Comparison of ENCODE assay signal across 20 cellular contexts in genomic region chr2:26130763-26131162, GRCh38. TPM values are rescaled to one million over a fixed set of nuclear protein-coding genes. Genes with fewer than 3 reads are reported as not detected.
DNase-seq lines count a peak whose midpoint lies in the region; ATAC-seq, FAIRE-seq and TF ChIP-seq lines count a peak whose summit lies in the region.
"Had no signal": no experiment of that assay in that cellular context is flagged by ENCODE, and none has a peak within 500 bp of the region (broad histone marks: within the 10 kb centered on the region; RNA-seq: fewer than 3 reads in every experiment).

No MANE protein-coding gene starts in this region.

- H3K27me3 Mint-ChIP-seq in activated naive CD8-positive, alpha-beta T cell treated with anti-CD3 and anti-CD28 coated beads, Interleukin-2, amount 10 ng/mL, durations not matched to agents 7 days and 5 days = no peaks in the 10 kb centered on the region
- H3K27me3 Mint-ChIP-seq in activated naive CD8-positive, alpha-beta T cell treated with anti-CD3 and anti-CD28 coated beads for 36 hours = no peaks in the 10 kb centered on the region

- SMC1A ChIA-PET in GM12878 (lab: Charles Lee; ENCODE audit: uncharacterized antibody, unreplicated experiment) = no interaction called here

- DNase-seq in activated naive CD8-positive, alpha-beta T cell treated with anti-CD3 and anti-CD28 coated beads, Interleukin-2, amount 10 ng/mL, durations not matched to agents 7 days and 5 days = no peak
- no peak for DNase-seq in activated naive CD8-positive, alpha-beta T cell treated with anti-CD3 and anti-CD28 coated beads for 36 hours
- DNase-seq in MM.1S (peak; percentile 13), GM12878 (ENCODE audit: low read depth, low spot score) (no peak), posterior cingulate gyrus (no peak), suprapubic skin (ENCODE audit: low spot score in 2 of 2) (no peak)
- DNase-seq: ACHN, AML-193, Calu3, DMS53, HCEC 1CT, NCI-H1417 treated with DMSO at 0.1 percent for 48 hours, NCI-H2029, NCI-H2171, NCI-H446, NCI-H69, SHP77 treated with DMSO at 0.1 percent for 48 hours had no signal

- H3K4me1 Mint-ChIP-seq in activated naive CD8-positive, alpha-beta T cell treated with anti-CD3 and anti-CD28 coated beads, Interleukin-2, amount 10 ng/mL, durations not matched to agents 7 days and 5 days = peaks cover 13% of the 10 kb centered on the region
- peaks cover 12% of the 10 kb centered on the region for H3K4me1 Mint-ChIP-seq in activated naive CD8-positive, alpha-beta T cell treated with anti-CD3 and anti-CD28 coated beads for 36 hours
- H3K4me1 Mint-ChIP-seq: CD14-positive monocyte had no signal

- no peaks in the 10 kb centered on the region for H3K9me3 Mint-ChIP-seq in activated naive CD8-positive, alpha-beta T cell treated with anti-CD3 and anti-CD28 coated beads, Interleukin-2, amount 10 ng/mL, durations not matched to agents 7 days and 5 days
- no peaks in the 10 kb centered on the region for H3K9me3 Mint-ChIP-seq in activated naive CD8-positive, alpha-beta T cell treated with anti-CD3 and anti-CD28 coated beads for 36 hours
- H3K9me3 Mint-ChIP-seq: CD14-positive monocyte had no signal

- intact Hi-C loops in GM12878 (cut with micrococcal nuclease; ENCODE audit: unreplicated experiment) (no loop called here), posterior cingulate gyrus (cut with DNase I) (no loop called here)

- no TSS peak for BruUV-seq in GM12878 (replicated peaks; lab: Mats Ljungman, UMichigan)

- no peak for FAIRE-seq in GM12878 (lab: Jason Lieb, UNC)
- FAIRE-seq: K562 had no signal

- H3K4me3 ChIP-seq in MM.1S (ENCODE audit: low read length) = no peak overlapping the region
- no peak overlapping the region for H3K4me3 ChIP-seq in GM12878
- H3K4me3 ChIP-seq in suprapubic skin = no peak overlapping the region
- H3K4me3 ChIP-seq: K562 had no signal

- no peaks in the 10 kb centered on the region for H3K4me1 ChIP-seq in MM.1S (ENCODE audit: low read length)
- H3K4me1 ChIP-seq in GM12878 (ENCODE audit: control insufficient read depth, insufficient read depth, low read length) = no peaks in the 10 kb centered on the region
- no peaks in the 10 kb centered on the region for H3K4me1 ChIP-seq in suprapubic skin

- peak; percentile 60 for ATAC-seq in activated naive CD8-positive, alpha-beta T cell treated with anti-CD3 and anti-CD28 coated beads, Interleukin-2, amount 10 ng/mL, durations not matched to agents 7 days and 5 days (ENCODE audit: low read depth)
- ATAC-seq in GM12878 (no peak), GM18498 (IDR thresholded peaks at IDR 0.05; ENCODE audit: unreplicated experiment) (no peak)
- ATAC-seq: K562 had no signal

- TF ChIP-seq CTCF in MM.1S (IDR thresholded peaks at IDR 0.05; ENCODE audit: low read length) = no peak
- TF ChIP-seq CTCF in GM12878 (IDR thresholded peaks at IDR 0.05 in 2 of 3, conservative IDR thresholded peaks at IDR 0.05 in 1 of 3; ENCODE audit: control insufficient read depth in 2 of 3, extremely low read depth in 1 of 3, insufficient read depth in 1 of 3, low read depth in 3 of 3, low read length in 3 of 3) = no peak
- TF ChIP-seq CTCF in suprapubic skin (IDR thresholded peaks at IDR 0.05) = no peak

- no peak overlapping the region for H3K27ac ChIP-seq in MM.1S (ENCODE audit: low read length)
- H3K27ac ChIP-seq in GM12878 (ENCODE audit: control insufficient read depth, insufficient read depth) = no peak overlapping the region
- H3K27ac ChIP-seq in suprapubic skin = no peak overlapping the region

- in situ Hi-C loops in GM12878 (cut with MboI) = no loop called here

- H3K27me3 ChIP-seq in MM.1S (replicated peaks; ENCODE audit: insufficient read depth, low read length) = no peaks in the 10 kb centered on the region
- no peaks in the 10 kb centered on the region for H3K27me3 ChIP-seq in GM12878 (replicated peaks in 1 of 2; ENCODE audit: control insufficient read depth in 2 of 2, insufficient read depth in 2 of 2, low read length in 1 of 2)
- H3K27me3 ChIP-seq in suprapubic skin = no peaks in the 10 kb centered on the region

- CTCF ChIA-PET in GM12878 (lab: Yijun Ruan, JAX) = interaction anchor here (1.3 kb wide), 1 partner anchor 140 kb away, joined by 5 read pairs; no protein-coding TSS in a partner anchor

- H3K9ac ChIP-seq in MM.1S (ENCODE audit: low read length) (no peak overlapping the region), GM12878 (ENCODE audit: control insufficient read depth, insufficient read depth, low read length) (no peak overlapping the region)

- H3K79me2 ChIP-seq in MM.1S (ENCODE audit: low read length) (peaks cover 13% of the 10 kb centered on the region; the same call in 1 of the 2 replicates), GM12878 (ENCODE audit: control insufficient read depth, insufficient read depth, low read length) (no peaks in the 10 kb centered on the region; the same call in 1 of the 2 replicates)

- H4K20me1 ChIP-seq in MM.1S (ENCODE audit: insufficient read depth, low read length) (no peaks in the 10 kb centered on the region), GM12878 (ENCODE audit: control insufficient read depth, insufficient read depth) (no peaks in the 10 kb centered on the region)

- no peaks in the 10 kb centered on the region for H3F3A ChIP-seq in MM.1S (ENCODE audit: insufficient read depth, low read length)

- TF ChIP-seq POLR2A in GM12878 (IDR thresholded peaks at IDR 0.05; ENCODE audit: low read depth, low read length) (no peak), suprapubic skin (IDR thresholded peaks at IDR 0.05) (no peak)

- H3K36me3 ChIP-seq in MM.1S (replicated peaks; ENCODE audit: insufficient read depth, low read length) (0 out of 2 replicates have a peak, but pooled peaks cover 7% of the 10 kb centered on the region), GM12878 (ENCODE audit: control insufficient read depth in 2 of 2, insufficient read depth in 2 of 2, low read length in 1 of 2) (peaks cover 0 to 25% of the 10 kb centered on the region in 2 experiments; a peak in 3 of 4 replicates), suprapubic skin (peaks cover 42% of the 10 kb centered on the region)

- H3K9me3 ChIP-seq in MM.1S (replicated peaks; ENCODE audit: insufficient read depth, low read length) (no peaks in the 10 kb centered on the region), GM12878 (replicated peaks; ENCODE audit: control insufficient read depth, insufficient read depth, low read length) (no peaks in the 10 kb centered on the region), suprapubic skin (no peaks in the 10 kb centered on the region)

- TF ChIP-seq RAD21 in GM12878 (IDR thresholded peaks at IDR 0.05; ENCODE audit: insufficient read depth, low read depth, low read length) = no peak

- no peak overlapping the region for H3K4me3 Mint-ChIP-seq in activated naive CD8-positive, alpha-beta T cell treated with anti-CD3 and anti-CD28 coated beads, Interleukin-2, amount 10 ng/mL, durations not matched to agents 7 days and 5 days
- H3K4me3 Mint-ChIP-seq in activated naive CD8-positive, alpha-beta T cell treated with anti-CD3 and anti-CD28 coated beads for 36 hours = no peak overlapping the region
- H3K4me3 Mint-ChIP-seq: CD14-positive monocyte had no signal

- 75% methylated on average over 3 of the region's 3 CpGs for WGBS in GM12878 (ENCODE audit: insufficient coverage, insufficient replicate concordance, low lambda C conversion rate, missing lambda C conversion rate)
- 84% methylated on average over 3 of the region's 3 CpGs for WGBS in suprapubic skin

- peak overlapping the region; percentile 8 for H3K27ac Mint-ChIP-seq in activated naive CD8-positive, alpha-beta T cell treated with anti-CD3 and anti-CD28 coated beads, Interleukin-2, amount 10 ng/mL, durations not matched to agents 7 days and 5 days
- no peak overlapping the region for H3K27ac Mint-ChIP-seq in activated naive CD8-positive, alpha-beta T cell treated with anti-CD3 and anti-CD28 coated beads for 36 hours
- H3K27ac Mint-ChIP-seq: CD14-positive monocyte had no signal

- H3K4me2 ChIP-seq in MM.1S (ENCODE audit: low read depth, low read length) (no peak overlapping the region), GM12878 (ENCODE audit: control insufficient read depth, insufficient read depth) (no peak overlapping the region)

- H3K9me2 ChIP-seq in MM.1S (replicated peaks; ENCODE audit: insufficient read depth, low read length) = no peaks in the 10 kb centered on the region

- POLR2A ChIA-PET in activated naive CD8-positive, alpha-beta T cell treated with anti-CD3 and anti-CD28 coated beads, Interleukin-2, amount 10 ng/mL, durations not matched to agents 7 days and 5 days (lab: Charles Lee) = no interaction called here
- POLR2A ChIA-PET in GM12878 (lab: Charles Lee) = interaction anchor here (0.6 kb wide), 1 partner anchor 45 kb away, joined by 3 read pairs; no protein-coding TSS in a partner anchor

- RAD21 ChIA-PET in GM12878 (lab: Charles Lee; ENCODE audit: unreplicated experiment) = no interaction called here

- TF ChIP-seq EP300 in GM12878 (IDR thresholded peaks at IDR 0.05; ENCODE audit: borderline replicate concordance in 1 of 2, control insufficient read depth in 1 of 2, low read depth in 2 of 2, low read length in 2 of 2) (no peak), suprapubic skin (IDR thresholded peaks at IDR 0.05) (no peak)

- no peak overlapping the region for H2AFZ ChIP-seq in MM.1S (ENCODE audit: low read length)
- no peak overlapping the region for H2AFZ ChIP-seq in GM12878 (ENCODE audit: control insufficient read depth, low read depth, low read length)

- peaks cover 9% of the 10 kb centered on the region for H3K36me3 Mint-ChIP-seq in activated naive CD8-positive, alpha-beta T cell treated with anti-CD3 and anti-CD28 coated beads, Interleukin-2, amount 10 ng/mL, durations not matched to agents 7 days and 5 days
- H3K36me3 Mint-ChIP-seq in activated naive CD8-positive, alpha-beta T cell treated with anti-CD3 and anti-CD28 coated beads for 36 hours = peaks cover 4% of the 10 kb centered on the region

RNA-seq across cellular contexts. Expression of gene GAREM2, which starts 42.1 kb away (rescaled TPM):
- total RNA-seq in activated naive CD8-positive, alpha-beta T cell treated with anti-CD3 and anti-CD28 coated beads, Interleukin-2, amount 10 ng/mL, durations not matched to agents 7 days and 5 days = 1 to 10 TPM; 4.1 to 4.9 TPM
- 1 to 10 TPM; 2.1 to 2.7 TPM for total RNA-seq in activated naive CD8-positive, alpha-beta T cell treated with anti-CD3 and anti-CD28 coated beads for 36 hours
- 1.7 and 2.4 TPM in 2 replicates for total RNA-seq in GM12878 (2013; cell fraction: nucleolus; rRNA removed)
- total RNA-seq in GM12878 (2014; rRNA removed) (0.23 and 0.38 TPM in 2 replicates), GM12878 (2014; rRNA removed; fragmentation: Illumina TruSeq; extraction: Trizol) (0.18 and 0.23 TPM in 2 replicates), GM12878 (2021) (0.85 and 1.4 TPM in 2 replicates), suprapubic skin (under 1 TPM; 0.39 to 0.98 (median 0.72) TPM)
- 0.54 TPM for polyA plus RNA-seq in GM12878 (2011; ENCODE audit: low read depth)
- polyA plus RNA-seq in GM12878 (2011; rRNA removed) (0.19 and 0.71 TPM in 2 replicates), GM12878 (2014; fragmentation: Illumina TruSeq; extraction: Trizol) (0.25 and 0.56 TPM in 2 replicates), GM12878 (2014; fragmentation: Nextera tagmentation; extraction: Ambion mirVana) (under 1 TPM; 0.06 to 0.20 TPM), GM12878 (2014; rRNA removed) (0.43 and 0.50 TPM in 2 replicates), GM12878 (2016; fragmentation: Nextera tagmentation; extraction: Ambion mirVana) (under 1 TPM; 0.38 to 0.50 TPM)
- 0.50 and 0.58 TPM in 2 replicates for polyA plus RNA-seq in GM12878 (2011; cell fraction: cytosol; rRNA removed)
- polyA plus RNA-seq in GM12878 (2011; cell fraction: nucleus; rRNA removed) = 0.84 and 4.9 TPM in 2 replicates
- 0.72 and 0.80 TPM in 2 replicates for polyA plus RNA-seq in GM12878 (2012)
- polyA minus RNA-seq in GM12878 (2011; rRNA and poly(A)+ RNA removed) = 0.26 and 0.37 TPM in 2 replicates
- polyA minus RNA-seq in GM12878 (2011; cell fraction: cytosol; rRNA and poly(A)+ RNA removed) = not detected in 2 replicates
- 0.12 and 0.57 TPM in 2 replicates for polyA minus RNA-seq in GM12878 (2011; cell fraction: nucleus; rRNA and poly(A)+ RNA removed)
